1 cellular context compared by ENCODE assay signal in genomic region chr11:108286369-108286768, GRCh38.
TF ChIP-seq lines count a peak whose summit lies in the region.

No MANE protein-coding gene starts in this region.

TF ChIP-seq in GM12878, 131 proteins besides CTCF, POLR2A, EP300 and RAD21:
- TF ChIP-seq E4F1 (IDR thresholded peaks at IDR 0.05; ENCODE audit: borderline replicate concordance, partially characterized antibody) (no peak), PAX5 (IDR thresholded peaks at IDR 0.05; ENCODE audit: borderline replicate concordance, low read depth, low read length) (no peak), DPF2 (IDR thresholded peaks at IDR 0.05) (no peak), LARP7 (IDR thresholded peaks at IDR 0.05) (no peak), SMC3 (IDR thresholded peaks at IDR 0.05; ENCODE audit: borderline replicate concordance, low read length) (no peak), MYB (IDR thresholded peaks at IDR 0.05; ENCODE audit: borderline replicate concordance, low read depth, low read length) (no peak), ZNF207 (IDR thresholded peaks at IDR 0.05; ENCODE audit: borderline replicate concordance) (no peak), SPI1 (IDR thresholded peaks at IDR 0.05; ENCODE audit: borderline replicate concordance, insufficient read depth, low read depth, low read length) (no peak), ZNF217 (IDR thresholded peaks at IDR 0.05) (no peak), TARDBP (IDR thresholded peaks at IDR 0.05; ENCODE audit: borderline replicate concordance) (no peak), CBFB (IDR thresholded peaks at IDR 0.05; ENCODE audit: low read depth) (no peak)
- TF ChIP-seq, protein P1, sequence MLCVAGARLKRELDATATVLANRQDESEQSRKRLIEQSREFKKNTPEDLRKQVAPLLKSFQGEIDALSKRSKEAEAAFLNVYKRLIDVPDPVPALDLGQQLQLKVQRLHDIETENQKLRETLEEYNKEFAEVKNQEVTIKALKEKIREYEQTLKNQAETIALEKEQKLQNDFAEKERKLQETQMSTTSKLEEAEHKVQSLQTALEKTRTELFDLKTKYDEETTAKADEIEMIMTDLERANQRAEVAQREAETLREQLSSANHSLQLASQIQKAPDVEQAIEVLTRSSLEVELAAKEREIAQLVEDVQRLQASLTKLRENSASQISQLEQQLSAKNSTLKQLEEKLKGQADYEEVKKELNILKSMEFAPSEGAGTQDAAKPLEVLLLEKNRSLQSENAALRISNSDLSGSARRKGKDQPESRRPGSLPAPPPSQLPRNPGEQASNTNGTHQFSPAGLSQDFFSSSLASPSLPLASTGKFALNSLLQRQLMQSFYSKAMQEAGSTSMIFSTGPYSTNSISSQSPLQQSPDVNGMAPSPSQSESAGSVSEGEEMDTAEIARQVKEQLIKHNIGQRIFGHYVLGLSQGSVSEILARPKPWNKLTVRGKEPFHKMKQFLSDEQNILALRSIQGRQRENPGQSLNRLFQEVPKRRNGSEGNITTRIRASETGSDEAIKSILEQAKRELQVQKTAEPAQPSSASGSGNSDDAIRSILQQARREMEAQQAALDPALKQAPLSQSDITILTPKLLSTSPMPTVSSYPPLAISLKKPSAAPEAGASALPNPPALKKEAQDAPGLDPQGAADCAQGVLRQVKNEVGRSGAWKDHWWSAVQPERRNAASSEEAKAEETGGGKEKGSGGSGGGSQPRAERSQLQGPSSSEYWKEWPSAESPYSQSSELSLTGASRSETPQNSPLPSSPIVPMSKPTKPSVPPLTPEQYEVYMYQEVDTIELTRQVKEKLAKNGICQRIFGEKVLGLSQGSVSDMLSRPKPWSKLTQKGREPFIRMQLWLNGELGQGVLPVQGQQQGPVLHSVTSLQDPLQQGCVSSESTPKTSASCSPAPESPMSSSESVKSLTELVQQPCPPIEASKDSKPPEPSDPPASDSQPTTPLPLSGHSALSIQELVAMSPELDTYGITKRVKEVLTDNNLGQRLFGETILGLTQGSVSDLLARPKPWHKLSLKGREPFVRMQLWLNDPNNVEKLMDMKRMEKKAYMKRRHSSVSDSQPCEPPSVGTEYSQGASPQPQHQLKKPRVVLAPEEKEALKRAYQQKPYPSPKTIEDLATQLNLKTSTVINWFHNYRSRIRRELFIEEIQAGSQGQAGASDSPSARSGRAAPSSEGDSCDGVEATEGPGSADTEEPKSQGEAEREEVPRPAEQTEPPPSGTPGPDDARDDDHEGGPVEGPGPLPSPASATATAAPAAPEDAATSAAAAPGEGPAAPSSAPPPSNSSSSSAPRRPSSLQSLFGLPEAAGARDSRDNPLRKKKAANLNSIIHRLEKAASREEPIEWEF (IDR thresholded peaks at IDR 0.05; ENCODE audit: insufficient replicate concordance, low read depth, low read length), result no peak
- TF ChIP-seq, protein P2, sequence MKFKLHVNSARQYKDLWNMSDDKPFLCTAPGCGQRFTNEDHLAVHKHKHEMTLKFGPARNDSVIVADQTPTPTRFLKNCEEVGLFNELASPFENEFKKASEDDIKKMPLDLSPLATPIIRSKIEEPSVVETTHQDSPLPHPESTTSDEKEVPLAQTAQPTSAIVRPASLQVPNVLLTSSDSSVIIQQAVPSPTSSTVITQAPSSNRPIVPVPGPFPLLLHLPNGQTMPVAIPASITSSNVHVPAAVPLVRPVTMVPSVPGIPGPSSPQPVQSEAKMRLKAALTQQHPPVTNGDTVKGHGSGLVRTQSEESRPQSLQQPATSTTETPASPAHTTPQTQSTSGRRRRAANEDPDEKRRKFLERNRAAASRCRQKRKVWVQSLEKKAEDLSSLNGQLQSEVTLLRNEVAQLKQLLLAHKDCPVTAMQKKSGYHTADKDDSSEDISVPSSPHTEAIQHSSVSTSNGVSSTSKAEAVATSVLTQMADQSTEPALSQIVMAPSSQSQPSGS (IDR thresholded peaks at IDR 0.05; ENCODE audit: low read length), result no peak
